17 cellular contexts compared by ENCODE assay signal in the genomic region with DNA sequence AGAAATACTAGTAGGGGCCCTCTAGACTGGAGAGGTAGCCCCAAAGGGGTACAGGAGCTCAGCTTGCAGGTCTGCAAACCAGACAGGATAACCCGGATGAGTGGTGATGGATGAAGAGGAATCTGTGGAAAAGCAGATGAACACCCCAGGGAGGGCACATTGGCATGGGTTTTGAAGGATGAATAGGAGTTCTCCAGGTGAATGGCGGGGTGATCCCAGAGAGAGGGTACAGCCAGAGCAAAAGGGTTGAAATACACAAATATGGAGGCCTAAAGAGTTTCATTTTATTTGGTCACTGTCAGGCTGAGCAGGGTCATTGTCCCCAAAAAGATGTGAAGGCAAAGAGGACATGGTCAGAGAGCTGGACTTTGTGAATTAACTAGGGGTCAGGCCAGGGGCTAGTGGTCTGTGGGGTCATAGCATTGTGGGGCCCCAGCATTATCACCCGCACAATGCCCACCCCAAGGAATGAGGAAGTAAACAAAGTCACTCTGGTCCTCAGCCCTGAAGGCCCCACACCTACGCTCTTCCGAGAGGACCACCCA. TPM values are rescaled to one million over a fixed set of nuclear protein-coding genes. Genes with fewer than 3 reads are reported as not detected.
DNase-seq lines count a peak whose midpoint lies in the region; ATAC-seq and TF ChIP-seq lines count a peak whose summit lies in the region.
"Had no signal": no experiment of that assay in that cellular context is flagged by ENCODE, and none has a peak within 500 bp of the region (broad histone marks: within the 10 kb centered on the region; RNA-seq: fewer than 3 reads in every experiment).

No MANE protein-coding gene starts in this region.

- no peak for TF ChIP-seq CTCF in Caco-2 (IDR thresholded peaks at IDR 0.05; ENCODE audit: insufficient read depth in 1 of 2, low read depth in 1 of 2, low read length in 1 of 2, severe bottlenecking in 1 of 2, unreplicated experiment in 1 of 2)
- no peak for TF ChIP-seq CTCF in PC-9 (conservative IDR thresholded peaks at IDR 0.05)
- TF ChIP-seq CTCF in esophagus squamous epithelium (IDR thresholded peaks at IDR 0.05), result no peak
- no peak for TF ChIP-seq CTCF in progenitor cell of endocrine pancreas (IDR thresholded peaks at IDR 0.05; ENCODE audit: unreplicated experiment)

- CTCF ChIA-PET in Caco-2 (lab: Charles Lee) (interaction anchor here (0.6 to 0.8 kb wide), 2 partner anchors 26 to 52 kb away, joined by 3 read pairs; a partner anchor contains a TSS), PC-9 (lab: Charles Lee) (interaction anchor here (0.7 kb wide), 1 partner anchor 80 kb away, joined by 3 read pairs; no protein-coding TSS in a partner anchor)

- H3K27me3 Mint-ChIP-seq in Caco-2 (ENCODE audit: insufficient read depth, unreplicated experiment), result no peaks in the 10 kb centered on the region
- H3K27me3 Mint-ChIP-seq in progenitor cell of endocrine pancreas, result no peaks in the 10 kb centered on the region
- no peaks in the 10 kb centered on the region for H3K27me3 Mint-ChIP-seq in naive thymus-derived CD8-positive, alpha-beta T cell
- H3K27me3 Mint-ChIP-seq: activated B cell treated with CpG ODN at 0.5 μM for 24 hours; activated T-helper 17 cell treated with anti-CD3 and anti-CD28 coated beads, Interleukin-2, amount 50 U/mL, for 72 hours; central memory CD8-positive, alpha-beta T cell had no signal

- peaks cover 20% of the 10 kb centered on the region for H3K4me1 Mint-ChIP-seq in Caco-2 (ENCODE audit: low read depth, unreplicated experiment)
- peaks cover 51% of the 10 kb centered on the region for H3K4me1 Mint-ChIP-seq in progenitor cell of endocrine pancreas (ENCODE audit: low read depth)
- H3K4me1 Mint-ChIP-seq in naive thymus-derived CD8-positive, alpha-beta T cell, result peaks cover 0 to 6% (median 4%) of the 10 kb centered on the region in 4 donors
- H3K4me1 Mint-ChIP-seq: activated T-helper 17 cell treated with anti-CD3 and anti-CD28 coated beads, Interleukin-2, amount 50 U/mL, for 72 hours had no signal

- H3K27ac ChIP-seq in PC-9 (peak overlapping the region; percentile 31; the same call in 1 of the 2 replicates), esophagus squamous epithelium (peak overlapping the region in 3 of 4 donors; percentile 42 to 94 (median 88))

- intact Hi-C loops in Caco-2 (cut with micrococcal nuclease; ENCODE audit: unreplicated experiment) (no loop called here), PC-9 (cut with micrococcal nuclease; ENCODE audit: unreplicated experiment) (no loop called here), esophagus squamous epithelium (cut with DNase I) (no loop called here)

- H3K9me2 ChIP-seq in PC-9 (ENCODE audit: insufficient read depth), result no peaks in the 10 kb centered on the region

- POLR2A ChIA-PET in Caco-2 (lab: Charles Lee) (interaction anchor here (0.8 to 1.2 kb wide), 2 partner anchors 14 to 26 kb away, joined by 3 to 5 read pairs; a partner anchor contains a TSS), PC-9 (lab: Charles Lee; ENCODE audit: unreplicated experiment) (no interaction called here)
- POLR2A ChIA-PET in naive thymus-derived CD8-positive, alpha-beta T cell (lab: Charles Lee), result interaction anchor here (0.5 kb wide), 1 partner anchor 118 kb away, joined by 3 read pairs; no protein-coding TSS in a partner anchor

- no TSS peak for BruUV-seq in Caco-2 (replicated peaks; lab: Mats Ljungman, UMichigan)
- no TSS peak for BruUV-seq in PC-9 (replicated peaks; lab: Mats Ljungman, UMichigan)

- H3K4me2 ChIP-seq in PC-9, result peak overlapping the region; percentile 89; the same call in 1 of the 2 replicates

- H3K9me3 ChIP-seq in Caco-2 (no peaks in the 10 kb centered on the region), PC-9 (ENCODE audit: insufficient read depth, low read depth) (no peaks in the 10 kb centered on the region), esophagus squamous epithelium (no peaks in the 10 kb centered on the region)
- H3K9me3 ChIP-seq: adrenal gland had no signal

- H3K4me1 ChIP-seq in Caco-2 (peaks cover 39% of the 10 kb centered on the region), PC-9 (replicated peaks; ENCODE audit: insufficient read depth) (peaks cover 36% of the 10 kb centered on the region), esophagus squamous epithelium (peaks cover 15 to 65% (median 16%) of the 10 kb centered on the region in 3 donors)

- H3K4me3 Mint-ChIP-seq in Caco-2 (ENCODE audit: unreplicated experiment), result peak overlapping the region; percentile 58
- peak overlapping the region; percentile 64 for H3K4me3 Mint-ChIP-seq in progenitor cell of endocrine pancreas (ENCODE audit: low read depth)
- H3K4me3 Mint-ChIP-seq in naive thymus-derived CD8-positive, alpha-beta T cell, result peak overlapping the region in 1 of 10 donors; percentile 14
- H3K4me3 Mint-ChIP-seq: activated B cell treated with CpG ODN at 0.5 μM for 24 hours; activated T-helper 17 cell treated with anti-CD3 and anti-CD28 coated beads, Interleukin-2, amount 50 U/mL, for 72 hours; central memory CD8-positive, alpha-beta T cell had no signal

- H3K36me3 Mint-ChIP-seq in Caco-2 (ENCODE audit: insufficient read depth, unreplicated experiment) (peaks cover 72% of the 10 kb centered on the region), progenitor cell of endocrine pancreas (ENCODE audit: insufficient read depth) (peaks cover 12% of the 10 kb centered on the region)
- H3K36me3 Mint-ChIP-seq in naive thymus-derived CD8-positive, alpha-beta T cell, result no peaks in the 10 kb centered on the region

- H3K36me3 ChIP-seq in Caco-2 (ENCODE audit: control insufficient read depth, insufficient read depth, low read length), result peaks cover 2% of the 10 kb centered on the region
- peaks cover 17% of the 10 kb centered on the region for H3K36me3 ChIP-seq in PC-9 (ENCODE audit: low read depth)
- peaks cover 0 to 49% (median 5%) of the 10 kb centered on the region in 3 donors for H3K36me3 ChIP-seq in esophagus squamous epithelium

- H3K4me3 ChIP-seq in Caco-2 (ENCODE audit: low read depth, low read length) (no peak overlapping the region), PC-9 (no peak overlapping the region), esophagus squamous epithelium (no peak overlapping the region)
- H3K4me3 ChIP-seq: adrenal gland had no signal

- peaks cover 87% of the 10 kb centered on the region for H3K79me2 ChIP-seq in PC-9 (ENCODE audit: low read depth)

- peaks cover 29% of the 10 kb centered on the region for H3F3A ChIP-seq in PC-9 (ENCODE audit: insufficient read depth, low read depth)

- H2AFZ ChIP-seq in PC-9, result no peak overlapping the region

- H3K27me3 ChIP-seq in Caco-2 (replicated peaks; ENCODE audit: control insufficient read depth, insufficient read depth, low read length) (no peaks in the 10 kb centered on the region), PC-9 (ENCODE audit: insufficient read depth, low read depth) (no peaks in the 10 kb centered on the region), esophagus squamous epithelium (no peaks in the 10 kb centered on the region)
- H3K27me3 ChIP-seq: adrenal gland had no signal

- H3K27ac Mint-ChIP-seq in Caco-2 (ENCODE audit: unreplicated experiment) (peak overlapping the region; percentile 61), progenitor cell of endocrine pancreas (peak overlapping the region; percentile 97)
- H3K27ac Mint-ChIP-seq in naive thymus-derived CD8-positive, alpha-beta T cell, result peak overlapping the region in 2 of 10 donors; percentile 32 to 76
- H3K27ac Mint-ChIP-seq: activated B cell treated with CpG ODN at 0.5 μM for 24 hours; activated T-helper 17 cell treated with anti-CD3 and anti-CD28 coated beads, Interleukin-2, amount 50 U/mL, for 72 hours had no signal

- TF ChIP-seq POLR2A in esophagus squamous epithelium (IDR thresholded peaks at IDR 0.05), result no peak

- WGBS in esophagus squamous epithelium, 2 donors, result 93 to 97% methylated on average over 5 of the region's 5 CpGs

- H3K9me3 Mint-ChIP-seq in Caco-2 (ENCODE audit: unreplicated experiment) (no peaks in the 10 kb centered on the region), progenitor cell of endocrine pancreas (ENCODE audit: low read depth) (no peaks in the 10 kb centered on the region)
- no peaks in the 10 kb centered on the region for H3K9me3 Mint-ChIP-seq in naive thymus-derived CD8-positive, alpha-beta T cell
- H3K9me3 Mint-ChIP-seq: activated B cell treated with CpG ODN at 0.5 μM for 24 hours; activated T-helper 17 cell treated with anti-CD3 and anti-CD28 coated beads, Interleukin-2, amount 50 U/mL, for 72 hours; central memory CD8-positive, alpha-beta T cell had no signal

- peaks cover 52% of the 10 kb centered on the region for H4K20me1 ChIP-seq in PC-9 (ENCODE audit: insufficient read depth)

- no peak for DNase-seq in Caco-2
- DNase-seq in PC-9, result peak in 1 of 2 experiments; percentile 13
- DNase-seq in esophagus squamous epithelium (lab: John Stamatoyannopoulos, UW), result no peak
- DNase-seq in progenitor cell of endocrine pancreas (ENCODE audit: low spot score, unreplicated experiment), result no peak
- no peak for DNase-seq in naive thymus-derived CD8-positive, alpha-beta T cell
- DNase-seq in activated CD4-positive, alpha-beta T cell treated with anti-CD3 and anti-CD28 coated beads, Interleukin-2, amount 50 U/mL, for 4 hours, result no peak
- DNase-seq: activated B cell treated with CpG ODN at 0.5 μM for 24 hours; NCI-H1092; stimulated activated CD4-positive, alpha-beta T cell treated with anti-CD3 and anti-CD28 coated beads, Interleukin-1b, Interleukin-23, amount 100 ng/mL, for 48 hours; T-helper 1 cell had no signal

- no peak for ATAC-seq in naive thymus-derived CD8-positive, alpha-beta T cell
- ATAC-seq in HG03457 (IDR thresholded peaks at IDR 0.05; ENCODE audit: unreplicated experiment), result no peak
- ATAC-seq in HG02642 (IDR thresholded peaks at IDR 0.05; ENCODE audit: poor library complexity, unreplicated experiment), result no peak
- ATAC-seq: activated T-helper 17 cell treated with anti-CD3 and anti-CD28 coated beads, Interleukin-2, amount 50 U/mL, for 72 hours; sciatic nerve had no signal

RNA-seq across cellular contexts. Expression of a gene that starts 4.8 kb away (rescaled TPM):
- total RNA-seq in Caco-2 (2022), result 94.4 and 96.5 TPM in 2 replicates
- 90.8 and 112 TPM in 2 replicates for total RNA-seq in PC-9 (2021)
- total RNA-seq in esophagus squamous epithelium, result 100 to 1,000 TPM in 1 of 4 donors, 10 to 100 TPM in 3; 52.8 to 115 (median 82.7) TPM
- 134 and 150 TPM in 2 replicates for total RNA-seq in progenitor cell of endocrine pancreas
- total RNA-seq in naive thymus-derived CD8-positive, alpha-beta T cell, result 1 to 10 TPM; 1.1 to 1.6 TPM
- polyA plus RNA-seq in naive thymus-derived CD8-positive, alpha-beta T cell, result 1 to 10 TPM in 2 of 3 donors, under 1 TPM in 1; 0.93 to 1.5 (median 1.3) TPM

RNA-seq across cellular contexts. Expression of a gene that starts 14.9 kb away (rescaled TPM):
- 14.9 and 20.3 TPM in 2 replicates for total RNA-seq in Caco-2 (2022)
- total RNA-seq in PC-9 (2021), result 30.6 and 34.5 TPM in 2 replicates
- 1 to 10 TPM; 1.8 to 6.9 (median 4.1) TPM for total RNA-seq in esophagus squamous epithelium
- 20.1 and 21.8 TPM in 2 replicates for total RNA-seq in progenitor cell of endocrine pancreas
- 10 to 100 TPM; 38.9 to 42.3 TPM for total RNA-seq in naive thymus-derived CD8-positive, alpha-beta T cell
- polyA plus RNA-seq in naive thymus-derived CD8-positive, alpha-beta T cell, result 10 to 100 TPM; 21.9 to 52.4 (median 40.1) TPM

RNA-seq across cellular contexts. Expression of a gene that starts 23.6 kb away (rescaled TPM):
- total RNA-seq in Caco-2 (2022), result not detected in 2 replicates
- total RNA-seq in PC-9 (2021), result not detected in 2 replicates
- 1 to 10 TPM in 1 of 4 donors, under 1 TPM in 2, not detected in 1; 0.70 to 4.8 (median 0.73) TPM for total RNA-seq in esophagus squamous epithelium
- 0.38 and 0.51 TPM in 2 replicates for total RNA-seq in progenitor cell of endocrine pancreas
- not detected for total RNA-seq in naive thymus-derived CD8-positive, alpha-beta T cell
- polyA plus RNA-seq in naive thymus-derived CD8-positive, alpha-beta T cell, result not detected
- total RNA-seq: fibroblast of villous mesenchyme had no signal

RNA-seq across cellular contexts. Expression of a gene that starts 25.8 kb away (rescaled TPM):
- total RNA-seq in Caco-2 (2022) (20.2 and 20.7 TPM in 2 replicates), PC-9 (2021) (19.8 and 22.5 TPM in 2 replicates), esophagus squamous epithelium (10 to 100 TPM; 11.2 to 22.5 (median 17.6) TPM), progenitor cell of endocrine pancreas (23.6 and 27.2 TPM in 2 replicates)
- total RNA-seq in naive thymus-derived CD8-positive, alpha-beta T cell, result 10 to 100 TPM; 49.7 to 56.7 TPM
- polyA plus RNA-seq in naive thymus-derived CD8-positive, alpha-beta T cell, result 10 to 100 TPM; 50.4 to 69.0 (median 57.0) TPM

RNA-seq across cellular contexts. Expression of a gene that starts 26.3 kb away (rescaled TPM):
- total RNA-seq in Caco-2 (2022) (91.7 and 98.8 TPM in 2 replicates), PC-9 (2021) (127 and 152 TPM in 2 replicates), esophagus squamous epithelium (10 to 100 TPM; 29.1 to 55.8 (median 53.1) TPM), progenitor cell of endocrine pancreas (93.4 and 113 TPM in 2 replicates)
- 100 to 1,000 TPM; 104 to 105 TPM for total RNA-seq in naive thymus-derived CD8-positive, alpha-beta T cell
- 100 to 1,000 TPM; 102 to 106 (median 106) TPM for polyA plus RNA-seq in naive thymus-derived CD8-positive, alpha-beta T cell

Comparison
In these comparisons a context has a peak if more than half of its experiments do, and no peak if none do; other contexts are left out.
1. RNA of a gene that starts 4.8 kb away (total RNA-seq): 134 to 150 TPM in progenitor cell of endocrine pancreas, 94.4 to 96.5 TPM in Caco-2, 52.8 to 115 TPM in esophagus squamous epithelium and 90.8 to 112 TPM in PC-9; 1.1 to 1.6 TPM in naive thymus-derived CD8-positive, alpha-beta T cell; every median in the first group is over 10 times any median in the second.